8 cellular contexts compared by ENCODE assay signal in the genomic region with DNA sequence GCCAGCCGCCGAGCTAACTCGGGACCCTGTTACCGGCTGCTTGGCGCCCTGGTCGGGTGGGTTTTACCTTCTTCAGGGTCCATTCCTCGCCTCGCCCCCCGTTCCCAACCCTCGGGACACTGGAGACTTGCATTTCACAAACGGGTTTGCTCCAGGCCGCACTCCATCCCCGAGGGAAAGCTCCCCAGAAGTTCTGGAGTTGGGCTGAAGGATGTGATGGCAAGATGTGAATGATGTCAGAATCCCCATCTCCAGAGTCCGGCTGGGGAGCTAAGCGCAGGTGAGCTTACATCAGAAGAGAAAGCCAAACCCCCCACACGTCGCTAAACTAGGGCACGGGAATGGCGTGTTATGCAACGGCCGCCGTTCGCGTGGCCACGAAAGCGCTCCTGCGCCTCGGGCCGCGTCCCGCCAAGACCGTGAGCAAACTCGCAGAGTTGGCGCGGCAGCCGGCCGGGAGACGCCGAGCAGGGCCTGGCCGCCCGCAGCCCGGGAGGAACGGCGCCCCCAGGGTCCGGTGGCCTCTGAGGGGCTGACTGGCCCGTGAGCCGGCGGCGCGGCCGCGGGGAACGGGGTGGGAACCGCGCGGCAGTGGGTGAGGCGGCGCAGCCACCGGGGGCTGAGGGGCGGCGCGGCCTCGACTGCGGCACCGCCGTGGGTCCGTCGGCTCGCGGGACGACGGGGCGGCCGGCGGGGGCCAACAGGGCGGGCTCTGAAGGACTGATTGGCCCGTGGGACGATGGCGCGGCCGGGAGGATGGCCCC. TPM values are rescaled to one million over a fixed set of nuclear protein-coding genes. Genes with fewer than 3 reads are reported as not detected.
DNase-seq lines count a peak whose midpoint lies in the region; ATAC-seq and TF ChIP-seq lines count a peak whose summit lies in the region.

No MANE protein-coding gene starts in this region.

- in situ Hi-C loops in GM23248 (cut with MboI), result no loop called here

- POLR2A ChIA-PET in PC-3 (lab: Charles Lee; ENCODE audit: unreplicated experiment), result interaction anchor here (0.6 to 1.0 kb wide), 3 partner anchors 9 to 549 kb away, joined by 3 to 12 read pairs (median 7); no protein-coding TSS in a partner anchor

- ATAC-seq in PC-3 (peak; percentile 27), upper lobe of left lung (ENCODE audit: low FRiP score in 2 of 2) (peak in 1 of 2 donors; percentile 60)

- TF ChIP-seq CTCF in PC-3 (conservative IDR thresholded peaks at IDR 0.05; ENCODE audit: low read depth, low read length), result no peak
- no peak for TF ChIP-seq CTCF in dorsolateral prefrontal cortex (IDR thresholded peaks at IDR 0.05 in 54 of 56, conservative IDR thresholded peaks at IDR 0.05 in 2 of 56; ENCODE audit: low read depth in 1 of 56, partially characterized antibody in 56 of 56)
- TF ChIP-seq CTCF in upper lobe of left lung (IDR thresholded peaks at IDR 0.05), result peak in 1 of 6 experiments; percentile 23

- DNase-seq in ELF-1 (ENCODE audit: low read depth, low spot score), result peak; percentile 64
- peak; percentile 78 for DNase-seq in GM23248
- peak; percentile 33 for DNase-seq in PC-3
- DNase-seq in dorsolateral prefrontal cortex, result peak in 2 of 10 donors; percentile 51 to 60
- peak; percentile 60 for DNase-seq in mesenchymal stem cell
- DNase-seq in upper lobe of left lung, result peak; percentile 39 to 92
- DNase-seq in NCI-H2081 (lab: John Stamatoyannopoulos, UW), result no peak
- DNase-seq in activated CD4-positive, alpha-beta T cell treated with anti-CD3 and anti-CD28 coated beads, Interleukin-2, amount 50 U/mL, for 1 hour, result no peak

- peak overlapping the region; percentile 100 for H2BK5ac ChIP-seq in mesenchymal stem cell (ENCODE audit: low read depth, low read length, poor library complexity, severe bottlenecking)

- H3K4me1 ChIP-seq in GM23248 (ENCODE audit: insufficient read depth), result peaks cover 47% of the 10 kb centered on the region
- peaks cover 18% of the 10 kb centered on the region for H3K4me1 ChIP-seq in PC-3 (ENCODE audit: insufficient read depth, low read length)
- H3K4me1 ChIP-seq in mesenchymal stem cell (ENCODE audit: control insufficient read depth, insufficient read depth, low read depth, low read length), result peaks cover 15% of the 10 kb centered on the region
- peaks cover 18 to 47% (median 35%) of the 10 kb centered on the region in 4 donors for H3K4me1 ChIP-seq in upper lobe of left lung

- intact Hi-C loops in PC-3 (cut with micrococcal nuclease) (loop anchor here (2.0 to 10.0 kb wide), 2 partner anchors 45 to 75 kb away; no protein-coding TSS in a partner anchor), dorsolateral prefrontal cortex (cut with DNase I) (loop anchor here in 1 of 2 donors (5.0 kb wide), 1 partner anchor 118 kb away; no protein-coding TSS in a partner anchor)

- H3K9me2 ChIP-seq in GM23248 (ENCODE audit: insufficient read depth), result no peaks in the 10 kb centered on the region
- H3K9me2 ChIP-seq in PC-3 (replicated peaks; ENCODE audit: low read length), result no peaks in the 10 kb centered on the region

- H3K36me3 ChIP-seq in GM23248 (ENCODE audit: low read depth) (peaks cover 9% of the 10 kb centered on the region; the same call in 1 of the 2 replicates), PC-3 (ENCODE audit: low read depth, low read length) (no peaks in the 10 kb centered on the region), mesenchymal stem cell (ENCODE audit: control insufficient read depth in 1 of 2, insufficient read depth in 2 of 2, low read depth in 1 of 2, low read length in 2 of 2) (peaks cover 0 to 3% of the 10 kb centered on the region in 2 experiments), upper lobe of left lung (no peaks in the 10 kb centered on the region)

- H3K9ac ChIP-seq in GM23248 (peak overlapping the region; percentile 96), PC-3 (ENCODE audit: low read length) (peak overlapping the region; percentile 85), mesenchymal stem cell (ENCODE audit: low read length) (peak overlapping the region; percentile 96)

- no peak for TF ChIP-seq EP300 in upper lobe of left lung (IDR thresholded peaks at IDR 0.05)

- peak overlapping the region; percentile 86 to 98 for H3K14ac ChIP-seq in mesenchymal stem cell (ENCODE audit: low read length in 2 of 2)

- H4K20me1 ChIP-seq in GM23248 (ENCODE audit: insufficient read depth), result peaks cover 19% of the 10 kb centered on the region
- peaks cover 31% of the 10 kb centered on the region for H4K20me1 ChIP-seq in PC-3 (ENCODE audit: low read length)

- CTCF ChIA-PET in PC-3 (lab: Charles Lee), result no interaction called here

- H3K23ac ChIP-seq in mesenchymal stem cell (ENCODE audit: low read length in 2 of 2), result peak overlapping the region in 1 of 2 experiments; percentile 48

- H2BK120ac ChIP-seq in mesenchymal stem cell (ENCODE audit: low read depth, low read length), result peak overlapping the region; percentile 100

- H2BK12ac ChIP-seq in mesenchymal stem cell (ENCODE audit: low read length in 2 of 2), result peak overlapping the region; percentile 54 to 86

- no peaks in the 10 kb centered on the region for H3K9me3 ChIP-seq in GM23248 (ENCODE audit: low read depth)
- no peaks in the 10 kb centered on the region for H3K9me3 ChIP-seq in PC-3 (ENCODE audit: low read length)
- no peaks in the 10 kb centered on the region for H3K9me3 ChIP-seq in mesenchymal stem cell (ENCODE audit: control insufficient read depth, low read length)
- H3K9me3 ChIP-seq in upper lobe of left lung, result no peaks in the 10 kb centered on the region

- H3K4me3 ChIP-seq in GM23248 (peak overlapping the region; percentile 83), PC-3 (ENCODE audit: low read length) (peak overlapping the region; percentile 96), dorsolateral prefrontal cortex (peak overlapping the region; percentile 43 to 93 (median 76)), mesenchymal stem cell (ENCODE audit: insufficient read depth in 1 of 2, low read depth in 1 of 2, low read length in 2 of 2) (peak overlapping the region; percentile 91 to 96), upper lobe of left lung (peak overlapping the region; percentile 70 to 94 (median 80))

- H3K79me1 ChIP-seq in mesenchymal stem cell (replicated peaks; ENCODE audit: low read length, poor library complexity, severe bottlenecking), result no peaks in the 10 kb centered on the region

- peaks cover 39% of the 10 kb centered on the region for H3F3A ChIP-seq in GM23248 (ENCODE audit: insufficient read depth)
- no peaks in the 10 kb centered on the region for H3F3A ChIP-seq in PC-3 (ENCODE audit: low read length, unreplicated experiment)

- peak overlapping the region; percentile 95 for H3K27ac ChIP-seq in GM23248
- H3K27ac ChIP-seq in PC-3 (ENCODE audit: low read length), result peak overlapping the region; percentile 75; the same call in 1 of the 2 replicates
- peak overlapping the region in 51 of 59 donors; percentile 24 to 98 (median 90) for H3K27ac ChIP-seq in dorsolateral prefrontal cortex
- H3K27ac ChIP-seq in mesenchymal stem cell (ENCODE audit: low read length, poor library complexity, severe bottlenecking), result peak overlapping the region; percentile 62
- peak overlapping the region; percentile 98 to 100 (median 100) for H3K27ac ChIP-seq in upper lobe of left lung

- H3K79me2 ChIP-seq in GM23248 (ENCODE audit: insufficient read depth) (peaks cover 56% of the 10 kb centered on the region), PC-3 (ENCODE audit: low read length) (peaks cover 55% of the 10 kb centered on the region)

- peak overlapping the region; percentile 71 to 75 for H3K4ac ChIP-seq in mesenchymal stem cell (ENCODE audit: low read depth in 1 of 2, low read length in 2 of 2)

- no TSS peak for BruUV-seq in PC-3 (replicated peaks; lab: Mats Ljungman, UMichigan)

- H4K91ac ChIP-seq in mesenchymal stem cell (ENCODE audit: low read length), result peak overlapping the region; percentile 68

- peak overlapping the region; percentile 87 for H3K4me2 ChIP-seq in GM23248 (ENCODE audit: unreplicated experiment)
- H3K4me2 ChIP-seq in PC-3 (ENCODE audit: low read length), result peak overlapping the region; percentile 99
- H3K4me2 ChIP-seq in mesenchymal stem cell (ENCODE audit: low read length, poor library complexity, severe bottlenecking), result peak overlapping the region; percentile 98

- peak overlapping the region; percentile 97 for H3K18ac ChIP-seq in mesenchymal stem cell (ENCODE audit: low read depth in 1 of 2, low read length in 2 of 2)

- peak in 2 of 4 donors; percentile 51 to 59 for TF ChIP-seq POLR2A in upper lobe of left lung (IDR thresholded peaks at IDR 0.05)

- H2BK15ac ChIP-seq in mesenchymal stem cell (ENCODE audit: low read depth, poor library complexity, severe bottlenecking), result peak overlapping the region; percentile 96

- H2AFZ ChIP-seq in GM23248 (no peak overlapping the region), PC-3 (ENCODE audit: low read length) (no peak overlapping the region), mesenchymal stem cell (ENCODE audit: low read depth, low read length) (peak overlapping the region; percentile 46)

- peak overlapping the region; percentile 65 for H2AK5ac ChIP-seq in mesenchymal stem cell (ENCODE audit: low read length, severe bottlenecking)

- peak overlapping the region; percentile 77 for H4K8ac ChIP-seq in mesenchymal stem cell (ENCODE audit: low read length)

- 4% methylated on average over 53 to 59 of the region's 81 CpGs for WGBS in GM23248 (ENCODE audit: low coverage in 1 of 2, low lambda C conversion rate in 2 of 2, missing lambda C conversion rate in 2 of 2), 2 experiments
- 10% methylated on average over 50 of the region's 81 CpGs for WGBS in mesenchymal stem cell
- WGBS in upper lobe of left lung, 2 donors, result 18 to 20% methylated on average over 31 to 33 of the region's 81 CpGs

- H3K27me3 ChIP-seq in GM23248 (replicated peaks; ENCODE audit: insufficient read depth), result no peaks in the 10 kb centered on the region
- no peaks in the 10 kb centered on the region for H3K27me3 ChIP-seq in PC-3 (ENCODE audit: low read length)
- peaks cover 0 to 21% (median 4%) of the 10 kb centered on the region in 45 donors for H3K27me3 ChIP-seq in dorsolateral prefrontal cortex
- H3K27me3 ChIP-seq in mesenchymal stem cell (ENCODE audit: control insufficient read depth in 1 of 2, insufficient read depth in 1 of 2, low read length in 2 of 2), result no peaks in the 10 kb centered on the region
- no peaks in the 10 kb centered on the region for H3K27me3 ChIP-seq in upper lobe of left lung

RNA-seq across cellular contexts. Expression of gene LATS2, which starts 1.1 kb away (rescaled TPM):
- total RNA-seq in GM23248 (2014; rRNA removed; shearing (Covaris generic)), result 23.0 and 28.5 TPM in 2 replicates
- polyA plus RNA-seq in GM23248 (2016; fragmentation: Nextera tagmentation; extraction: Ambion mirVana), result 10.6 and 11.8 TPM in 2 replicates
- total RNA-seq in PC-3 (2014; rRNA removed) (11.0 and 11.1 TPM in 2 replicates), dorsolateral prefrontal cortex (10 to 100 TPM in 12 of 120 experiments, 1 to 10 TPM in 108; 2.5 to 18.2 (median 6.0) TPM), upper lobe of left lung (10 to 100 TPM; 26.2 to 44.4 (median 39.5) TPM)
- polyA plus RNA-seq in mesenchymal stem cell (2013, experiment 1 of 2), result 23.0 TPM
- 23.1 TPM for polyA plus RNA-seq in mesenchymal stem cell (2013, experiment 2 of 2)

Comparison
In these comparisons a context has a peak if more than half of its experiments do, and no peak if none do; other contexts are left out.
1. DNase-seq: peak in ELF-1 (single experiment), GM23248 (single experiment), PC-3 (single experiment), mesenchymal stem cell (single experiment) and upper lobe of left lung (2 of 2); none in NCI-H2081 (0 of 2) and activated CD4-positive, alpha-beta T cell treated with anti-CD3 and anti-CD28 coated beads, Interleukin-2, amount 50 U/mL, for 1 hour (single experiment).
2. Peak in every context shown above with its lines, with median percentiles within 50 percentile points of each other: H3K27ac ChIP-seq, H3K4me2 ChIP-seq, H3K4me3 ChIP-seq and H3K9ac ChIP-seq.